Comparison of ENCODE assay signal across 18 cellular contexts in the genomic region with DNA sequence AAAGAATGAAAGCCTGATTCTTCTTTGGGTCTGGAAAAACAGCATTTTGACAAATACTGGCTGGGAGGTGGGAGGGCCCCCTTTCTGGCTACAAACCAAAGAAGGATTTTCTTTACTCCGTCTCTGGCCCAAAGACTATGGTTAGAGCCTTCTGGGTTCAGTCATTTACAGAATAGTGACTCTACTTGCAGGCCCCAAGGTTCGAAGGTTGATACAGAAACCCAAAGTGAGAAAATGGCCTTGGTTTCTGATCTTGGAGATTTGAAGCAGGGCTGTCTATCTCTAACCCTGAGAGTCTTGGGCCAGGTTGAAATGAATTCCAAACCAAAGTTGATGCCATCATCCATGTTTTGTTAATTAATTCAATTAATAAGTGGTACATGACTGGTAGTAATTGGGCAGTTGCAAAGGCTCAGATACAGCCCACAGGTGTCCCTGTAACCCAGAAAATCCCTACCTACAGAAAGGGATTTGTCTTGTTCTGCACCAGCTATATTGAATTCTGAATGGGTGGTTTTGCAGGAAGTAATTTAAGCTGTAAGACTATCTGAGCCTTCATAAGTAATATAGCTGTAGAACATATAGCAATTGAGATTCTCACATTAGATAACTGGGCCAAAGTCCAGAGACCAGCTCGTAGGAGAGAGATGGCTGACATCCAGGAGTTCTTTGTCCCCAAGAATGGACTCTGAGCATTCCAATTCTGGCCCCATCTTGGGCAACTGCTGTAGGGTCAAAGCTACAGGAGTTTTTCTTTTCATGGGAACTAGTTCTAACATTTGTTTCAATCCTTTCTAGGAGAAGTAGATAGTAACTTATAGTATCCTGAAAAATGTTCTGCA. TPM values are rescaled to one million over a fixed set of nuclear protein-coding genes. Genes with fewer than 3 reads are reported as not detected.
DNase-seq lines count a peak whose midpoint lies in the region; ATAC-seq and TF ChIP-seq lines count a peak whose summit lies in the region.
"Had no signal": no experiment of that assay in that cellular context is flagged by ENCODE, and none has a peak within 500 bp of the region (broad histone marks: within the 10 kb centered on the region; RNA-seq: fewer than 3 reads in every experiment).

No MANE protein-coding gene starts in this region.

- H3K4me1 ChIP-seq in Caco-2: peaks cover 28% of the 10 kb centered on the region
- H3K4me1 ChIP-seq in colonic mucosa: no peaks in the 10 kb centered on the region
- no peaks in the 10 kb centered on the region for H3K4me1 ChIP-seq in trophoblast cell (ENCODE audit: control insufficient read depth in 1 of 2, insufficient read depth in 2 of 2, low read length in 2 of 2)

- no peak overlapping the region for H3K14ac ChIP-seq in trophoblast cell (ENCODE audit: low read length)

- H3K18ac ChIP-seq in trophoblast cell (ENCODE audit: low read length): no peak overlapping the region

- H4K91ac ChIP-seq in trophoblast cell (ENCODE audit: low read depth, low read length): no peak overlapping the region

- CTCF ChIA-PET in Caco-2 (lab: Charles Lee): interaction anchor here (0.5 kb wide), 1 partner anchor 146 kb away, joined by 3 read pairs; no protein-coding TSS in a partner anchor

- BruUV-seq in Caco-2 (replicated peaks; lab: Mats Ljungman, UMichigan): no TSS peak

- H2AK5ac ChIP-seq in trophoblast cell (ENCODE audit: low read length): no peak overlapping the region

- no peak overlapping the region for H2BK12ac ChIP-seq in trophoblast cell (ENCODE audit: low read length)

- H3K9me3 ChIP-seq in Caco-2 (no peaks in the 10 kb centered on the region), colonic mucosa (no peaks in the 10 kb centered on the region), trophoblast cell (ENCODE audit: insufficient read depth, low read depth, low read length) (no peaks in the 10 kb centered on the region)

- H3K36me3 Mint-ChIP-seq in Caco-2 (ENCODE audit: insufficient read depth, unreplicated experiment): peaks cover 5% of the 10 kb centered on the region

- H3K79me2 ChIP-seq in trophoblast cell (ENCODE audit: control insufficient read depth, insufficient read depth, low read length, poor library complexity): no peaks in the 10 kb centered on the region

- no peak overlapping the region for H3K4me2 ChIP-seq in trophoblast cell (ENCODE audit: low read length)

- H3K4me3 ChIP-seq in Caco-2 (ENCODE audit: low read depth, low read length) (no peak overlapping the region), colonic mucosa (no peak overlapping the region), trophoblast cell (ENCODE audit: low read depth, low read length) (no peak overlapping the region)

- DNase-seq in Caco-2 (peak; percentile 50 to 75), colonic mucosa (peak; percentile 85), trophoblast cell (no peak)
- DNase-seq in stimulated activated CD4-positive, alpha-beta T cell treated with anti-CD3 and anti-CD28 coated beads, Interleukin-4, amount 100 ng/mL, for 4 hours: no peak
- DNase-seq in stimulated activated naive CD4-positive, alpha-beta T cell treated with Interleukin-2 at 50 U/mL for 16 hours (lab: John Stamatoyannopoulos, UW): no peak
- DNase-seq: activated CD4-positive, alpha-beta T cell treated with anti-CD3 and anti-CD28 coated beads for 4 hours; activated effector memory CD4-positive, alpha-beta T cell treated with Interleukin-2 at 50 U/mL for 16 hours; DMS 273 treated with DMSO at 0.1 percent for 48 hours; effector memory CD8-positive, alpha-beta T cell; islet precursor cell; NCI-H446; stimulated activated CD4-positive, alpha-beta T cell treated with anti-CD3 and anti-CD28 coated beads, Interleukin-4, amount 100 ng/mL, for 1 hour had no signal

- no CpG with 5 or more reads among the region's 3 CpGs for WGBS in trophoblast cell (ENCODE audit: extremely low coverage, insufficient coverage, insufficient read length)

- no peak overlapping the region for H3K4me3 Mint-ChIP-seq in Caco-2 (ENCODE audit: unreplicated experiment)
- H3K4me3 Mint-ChIP-seq: effector memory CD8-positive, alpha-beta T cell; stimulated activated naive CD8-positive, alpha-beta T cell treated with anti-CD3 and anti-CD28 coated beads, Interleukin-15, Interleukin-2, amounts not matched to agents 100 ng/mL and 50 ng/mL, for 24 hours; T-helper 1 cell treated with Interleukin-12 subunit alpha and Interleukin-12 subunit beta and Interleukin-4 antibody, amounts not matched to agents 30 μg/mL and 1 μg/mL, for 36 hours had no signal

- H3K27ac ChIP-seq in colonic mucosa (peak overlapping the region; percentile 79), trophoblast cell (ENCODE audit: low read depth, low read length) (no peak overlapping the region)

- H3K27ac Mint-ChIP-seq in Caco-2 (ENCODE audit: unreplicated experiment): peak overlapping the region; percentile 56
- H3K27ac Mint-ChIP-seq: effector memory CD8-positive, alpha-beta T cell; stimulated activated naive CD8-positive, alpha-beta T cell treated with anti-CD3 and anti-CD28 coated beads, Interleukin-15, Interleukin-2, amounts not matched to agents 100 ng/mL and 50 ng/mL, for 24 hours; T-helper 1 cell treated with Interleukin-12 subunit alpha and Interleukin-12 subunit beta and Interleukin-4 antibody, amounts not matched to agents 30 μg/mL and 1 μg/mL, for 36 hours had no signal

- H3K79me1 ChIP-seq in trophoblast cell (ENCODE audit: low read length): no peaks in the 10 kb centered on the region

- H4K12ac ChIP-seq in trophoblast cell (ENCODE audit: low read depth, low read length): no peak overlapping the region

- peak; percentile 78 for ATAC-seq in GM18870 (IDR thresholded peaks at IDR 0.05; ENCODE audit: unreplicated experiment)
- peak; percentile 62 for ATAC-seq in HG03175 (IDR thresholded peaks at IDR 0.05; ENCODE audit: unreplicated experiment)
- no peak for ATAC-seq in HG03439 (IDR thresholded peaks at IDR 0.05; ENCODE audit: unreplicated experiment)
- ATAC-seq: effector memory CD8-positive, alpha-beta T cell had no signal

- H3K36me3 ChIP-seq in Caco-2 (ENCODE audit: control insufficient read depth, insufficient read depth, low read length): no peaks in the 10 kb centered on the region
- H3K36me3 ChIP-seq in colonic mucosa: no peaks in the 10 kb centered on the region
- H3K36me3 ChIP-seq in trophoblast cell (ENCODE audit: control insufficient read depth in 1 of 2, insufficient read depth in 2 of 2, low read length in 2 of 2): no peaks in the 10 kb centered on the region

- no peaks in the 10 kb centered on the region for H3K27me3 ChIP-seq in Caco-2 (replicated peaks; ENCODE audit: control insufficient read depth, insufficient read depth, low read length)
- no peaks in the 10 kb centered on the region for H3K27me3 ChIP-seq in colonic mucosa
- no peaks in the 10 kb centered on the region for H3K27me3 ChIP-seq in trophoblast cell (ENCODE audit: insufficient read depth, low read length)

- H3K9me3 Mint-ChIP-seq in Caco-2 (ENCODE audit: unreplicated experiment): no peaks in the 10 kb centered on the region
- H3K9me3 Mint-ChIP-seq: effector memory CD8-positive, alpha-beta T cell; stimulated activated naive CD8-positive, alpha-beta T cell treated with anti-CD3 and anti-CD28 coated beads, Interleukin-15, Interleukin-2, amounts not matched to agents 100 ng/mL and 50 ng/mL, for 24 hours; T-helper 1 cell treated with Interleukin-12 subunit alpha and Interleukin-12 subunit beta and Interleukin-4 antibody, amounts not matched to agents 30 μg/mL and 1 μg/mL, for 36 hours had no signal

- H3K9ac ChIP-seq in colonic mucosa (ENCODE audit: low read depth in 2 of 2, low read length in 2 of 2) (no peak overlapping the region), trophoblast cell (ENCODE audit: low read length) (no peak overlapping the region)

- H3K27me3 Mint-ChIP-seq in Caco-2 (ENCODE audit: insufficient read depth, unreplicated experiment): no peaks in the 10 kb centered on the region
- H3K27me3 Mint-ChIP-seq: stimulated activated naive CD8-positive, alpha-beta T cell treated with anti-CD3 and anti-CD28 coated beads, Interleukin-15, Interleukin-2, amounts not matched to agents 100 ng/mL and 50 ng/mL, for 24 hours had no signal

- no peak overlapping the region for H3K23ac ChIP-seq in trophoblast cell (ENCODE audit: low read length)

- POLR2A ChIA-PET in Caco-2 (lab: Charles Lee): no interaction called here

- peaks cover 32% of the 10 kb centered on the region for H3K4me1 Mint-ChIP-seq in Caco-2 (ENCODE audit: low read depth, unreplicated experiment)

- TF ChIP-seq CTCF in Caco-2 (IDR thresholded peaks at IDR 0.05; ENCODE audit: insufficient read depth in 1 of 2, low read depth in 1 of 2, low read length in 1 of 2, severe bottlenecking in 1 of 2, unreplicated experiment in 1 of 2): no peak
- TF ChIP-seq CTCF in colonic mucosa (IDR thresholded peaks at IDR 0.05): no peak

- no peak overlapping the region for H2BK5ac ChIP-seq in trophoblast cell (ENCODE audit: low read depth, low read length, poor library complexity)

- intact Hi-C loops in Caco-2 (cut with micrococcal nuclease; ENCODE audit: unreplicated experiment) (loop anchor here (2.0 kb wide), 1 partner anchor 349 kb away; no protein-coding TSS in a partner anchor), colonic mucosa (cut with DNase I) (loop anchor here (5.0 kb wide), 2 partner anchors 138 to 353 kb away; no protein-coding TSS in a partner anchor)

- no peak overlapping the region for H3K4ac ChIP-seq in trophoblast cell (ENCODE audit: low read depth, low read length)

- no peak overlapping the region for H2BK120ac ChIP-seq in trophoblast cell (ENCODE audit: insufficient read depth, low read length, poor library complexity)

- H2AFZ ChIP-seq in trophoblast cell (ENCODE audit: insufficient read depth, low read length, poor library complexity): no peak overlapping the region

- H4K8ac ChIP-seq in trophoblast cell (ENCODE audit: low read depth, low read length): no peak overlapping the region

RNA-seq across cellular contexts. Expression of a gene that starts 34.5 kb away (rescaled TPM):
- total RNA-seq in Caco-2 (2022): not detected in 2 replicates
- not detected for total RNA-seq in colonic mucosa
- 0.10 and 0.17 TPM in 2 replicates for polyA plus RNA-seq in trophoblast cell (2013)
- total RNA-seq: glomerular endothelial cell had no signal

Comparison
In these comparisons a context has a peak if more than half of its experiments do, and no peak if none do; other contexts are left out.
1. DNase-seq: peak in Caco-2 (2 of 2) and colonic mucosa (single experiment); none in stimulated activated CD4-positive, alpha-beta T cell treated with anti-CD3 and anti-CD28 coated beads, Interleukin-4, amount 100 ng/mL, for 4 hours (0 of 2), trophoblast cell (0 of 2) and stimulated activated naive CD4-positive, alpha-beta T cell treated with Interleukin-2 at 50 U/mL for 16 hours (single experiment).